5 cellular contexts compared by ENCODE assay signal in the genomic region with DNA sequence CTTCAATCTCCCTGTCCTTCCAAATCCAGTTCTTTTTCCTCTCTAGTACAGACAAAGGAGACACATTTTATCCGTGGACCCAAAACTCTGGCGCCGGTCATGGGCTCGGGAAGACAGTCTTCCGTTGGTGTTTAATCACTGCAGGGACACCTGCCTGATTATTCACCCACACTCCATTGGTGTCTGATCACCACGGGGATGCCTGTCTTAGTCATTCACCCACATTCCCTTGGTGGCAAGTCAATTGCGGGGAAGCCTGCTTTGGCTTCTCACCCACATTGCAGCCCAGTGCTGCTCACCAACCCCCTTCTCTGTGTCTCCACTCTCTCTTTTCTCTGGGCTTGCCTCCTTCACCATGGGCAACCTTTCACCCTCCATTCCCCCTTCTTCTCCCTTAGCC.
DNase-seq lines count a peak whose midpoint lies in the region; TF ChIP-seq lines count a peak whose summit lies in the region.
"Not testable (repeated sequence)": the region's sequence is repeated elsewhere in the genome, so short reads cannot be mapped to it uniquely, and the experiment has no call there.

No MANE protein-coding gene starts in this region.

- H3K36me3 Mint-ChIP-seq in activated CD4-positive, alpha-beta T cell treated with anti-CD3 and anti-CD28 coated beads, Interleukin-2, amount 10 ng/mL, durations not matched to agents 7 days and 5 days (ENCODE audit: low read depth); neural progenitor cell: not testable (repeated sequence)

- peak; percentile 52 for DNase-seq in Daoy (ENCODE audit: low read depth)
- not testable (repeated sequence) for DNase-seq in activated CD4-positive, alpha-beta T cell treated with anti-CD3 and anti-CD28 coated beads, Interleukin-2, amount 10 ng/mL, durations not matched to agents 7 days and 5 days; neural progenitor cell (ENCODE audit: low spot score)
- peak; percentile 64 for DNase-seq in esophagus muscularis mucosa (ENCODE audit: extremely low spot score)

- TF ChIP-seq EP300 in esophagus muscularis mucosa (IDR thresholded peaks at IDR 0.05), result not testable (repeated sequence)

- WGBS in esophagus muscularis mucosa, result 92% methylated on average over 7 of the region's 7 CpGs

- H4K20me1 ChIP-seq in neural progenitor cell (ENCODE audit: low read depth), result not testable (repeated sequence)

- intact Hi-C loops in esophagus muscularis mucosa (cut with DNase I), result not testable (repeated sequence)

- H3K4me3 ChIP-seq in HUES6 (ENCODE audit: low read depth, low read length); esophagus muscularis mucosa; neural progenitor cell: not testable (repeated sequence)

- H3K79me2 ChIP-seq in neural progenitor cell (ENCODE audit: low read depth), result not testable (repeated sequence)

- H3K27ac ChIP-seq in HUES6 (ENCODE audit: low read depth, low read length); esophagus muscularis mucosa (replicated peaks in 1 of 4); neural progenitor cell: not testable (repeated sequence)

- H3K27me3 ChIP-seq in HUES6 (ENCODE audit: control insufficient read depth, insufficient read depth, low read length); esophagus muscularis mucosa; neural progenitor cell: not testable (repeated sequence)

- H3K36me3 ChIP-seq in HUES6 (ENCODE audit: control insufficient read depth, insufficient read depth, low read length); esophagus muscularis mucosa; neural progenitor cell: not testable (repeated sequence)

- H3K4me1 Mint-ChIP-seq in activated CD4-positive, alpha-beta T cell treated with anti-CD3 and anti-CD28 coated beads, Interleukin-2, amount 10 ng/mL, durations not matched to agents 7 days and 5 days; neural progenitor cell: not testable (repeated sequence)

- TF ChIP-seq CTCF in esophagus muscularis mucosa (IDR thresholded peaks at IDR 0.05); neural progenitor cell (IDR thresholded peaks at IDR 0.05): not testable (repeated sequence)

- POLR2A ChIA-PET in activated CD4-positive, alpha-beta T cell treated with anti-CD3 and anti-CD28 coated beads, Interleukin-2, amount 10 ng/mL, durations not matched to agents 7 days and 5 days (lab: Charles Lee), result not testable (repeated sequence)

- H3K4me3 Mint-ChIP-seq in activated CD4-positive, alpha-beta T cell treated with anti-CD3 and anti-CD28 coated beads, Interleukin-2, amount 10 ng/mL, durations not matched to agents 7 days and 5 days; neural progenitor cell: not testable (repeated sequence)

- H2AFZ ChIP-seq in neural progenitor cell (replicated peaks), result not testable (repeated sequence)

- H3K27ac Mint-ChIP-seq in activated CD4-positive, alpha-beta T cell treated with anti-CD3 and anti-CD28 coated beads, Interleukin-2, amount 10 ng/mL, durations not matched to agents 7 days and 5 days, result peak overlapping the region; percentile 46
- H3K27ac Mint-ChIP-seq in neural progenitor cell, result peak overlapping the region; percentile 79

- TF ChIP-seq POLR2A in esophagus muscularis mucosa (IDR thresholded peaks at IDR 0.05; ENCODE audit: low read depth), result not testable (repeated sequence)

- H3K9me3 ChIP-seq in HUES6 (ENCODE audit: control insufficient read depth, insufficient read depth, low read depth, low read length) (peaks cover 36% of the 10 kb centered on the region), esophagus muscularis mucosa (peaks cover 0 to 11% (median 4%) of the 10 kb centered on the region in 4 donors)
- H3K9me3 ChIP-seq in neural progenitor cell (ENCODE audit: low read depth), result not testable (repeated sequence)

- H3K9me3 Mint-ChIP-seq in activated CD4-positive, alpha-beta T cell treated with anti-CD3 and anti-CD28 coated beads, Interleukin-2, amount 10 ng/mL, durations not matched to agents 7 days and 5 days, result peaks cover 47% of the 10 kb centered on the region
- peaks cover 19% of the 10 kb centered on the region for H3K9me3 Mint-ChIP-seq in neural progenitor cell

- H3K4me1 ChIP-seq in HUES6 (ENCODE audit: control insufficient read depth, insufficient read depth, low read length), result peaks cover 15% of the 10 kb centered on the region
- H3K4me1 ChIP-seq in esophagus muscularis mucosa, neural progenitor cell: not testable (repeated sequence)

- CTCF ChIA-PET in activated CD4-positive, alpha-beta T cell treated with anti-CD3 and anti-CD28 coated beads, Interleukin-2, amount 10 ng/mL, durations not matched to agents 7 days and 5 days (lab: Charles Lee), result not testable (repeated sequence)

- not testable (repeated sequence) for H3K4me2 ChIP-seq in neural progenitor cell

- H3K9ac ChIP-seq in HUES6 (ENCODE audit: low read length), result peak overlapping the region; percentile 50
- not testable (repeated sequence) for H3K9ac ChIP-seq in neural progenitor cell

- not testable (repeated sequence) for H3F3A ChIP-seq in neural progenitor cell (ENCODE audit: low read depth)

- H3K27me3 Mint-ChIP-seq in activated CD4-positive, alpha-beta T cell treated with anti-CD3 and anti-CD28 coated beads, Interleukin-2, amount 10 ng/mL, durations not matched to agents 7 days and 5 days; neural progenitor cell (ENCODE audit: insufficient read depth, low read depth): not testable (repeated sequence)
